In the genomic region with DNA sequence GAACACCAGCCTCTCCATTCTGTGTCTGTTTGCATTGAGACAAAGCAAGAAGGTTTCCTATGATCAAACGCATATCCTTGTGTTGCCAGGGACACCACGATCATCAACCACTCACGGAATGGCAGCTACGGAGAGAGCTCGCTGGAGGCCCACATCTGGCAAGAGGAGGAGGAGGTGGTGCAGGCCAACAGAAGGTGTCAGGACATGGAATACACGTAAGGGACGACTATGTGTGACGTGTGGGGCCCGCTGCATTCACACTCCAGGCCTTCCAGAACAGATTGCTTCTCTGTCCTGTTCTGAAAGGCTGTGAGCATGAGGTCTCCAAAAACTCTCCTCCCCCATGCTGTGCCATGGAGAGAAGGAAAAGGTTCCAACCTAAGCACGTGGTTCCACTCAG, we compare ENCODE assay signal across 26 cellular contexts.
"Had no signal": no experiment of that assay in that cellular context is flagged by ENCODE, and none has a peak within 500 bp of the region (broad histone marks: within the 10 kb centered on the region; RNA-seq: fewer than 3 reads in every experiment).

No MANE protein-coding gene starts in this region.

- H3K4me1 ChIP-seq: ascending aorta had no signal

- H3K4me2 ChIP-seq: KMS-11 had no signal

- H3K27ac ChIP-seq: ascending aorta, KMS-11, SK-N-MC, VCaP had no signal

- H3K4me3 ChIP-seq: ascending aorta, SK-N-MC had no signal

- H3K27me3 Mint-ChIP-seq: activated CD4-positive, alpha-beta T cell treated with anti-CD3 and anti-CD28 coated beads, Interleukin-2, amount 10 ng/mL, durations not matched to agents 7 days and 5 days; activated naive CD8-positive, alpha-beta T cell treated with anti-CD3 and anti-CD28 coated beads, Interleukin-2, amount 50 U/mL, for 24 hours had no signal

- H3K36me3 Mint-ChIP-seq: activated CD4-positive, alpha-beta memory T cell treated with anti-CD3 and anti-CD28 coated beads for 36 hours; activated naive CD4-positive, alpha-beta T cell treated with anti-CD3 and anti-CD28 coated beads, Interleukin-2, amount 50 U/mL, for 72 hours; T-cell had no signal

- H3K27ac Mint-ChIP-seq: activated CD4-positive, alpha-beta memory T cell treated with anti-CD3 and anti-CD28 coated beads for 36 hours; activated CD4-positive, alpha-beta T cell treated with anti-CD3 and anti-CD28 coated beads, Interleukin-2, amount 10 ng/mL, durations not matched to agents 7 days and 5 days; activated naive CD4-positive, alpha-beta T cell treated with anti-CD3 and anti-CD28 coated beads, Interleukin-2, amount 50 U/mL, for 72 hours; activated naive CD8-positive, alpha-beta T cell treated with anti-CD3 and anti-CD28 coated beads, Interleukin-2, amount 50 U/mL, for 24 hours; T-cell had no signal

- DNase-seq: activated CD4-positive, alpha-beta memory T cell treated with anti-CD3 and anti-CD28 coated beads for 36 hours; activated CD4-positive, alpha-beta T cell treated with anti-CD3 and anti-CD28 coated beads, Interleukin-2, amount 10 ng/mL, durations not matched to agents 7 days and 5 days; activated CD4-positive, CD25-positive, alpha-beta regulatory T cell; activated CD8-positive, alpha-beta memory T cell treated with anti-CD3 and anti-CD28 coated beads for 24 hours; activated effector memory CD4-positive, alpha-beta T cell treated with anti-CD3 and anti-CD28 coated beads, Interleukin-2, amount 50 U/mL, for 16 hours; activated naive CD4-positive, alpha-beta T cell treated with Interleukin-2 at 50 U/mL for 16 hours; activated naive CD8-positive, alpha-beta T cell treated with anti-CD3 and anti-CD28 coated beads, Interleukin-2, amount 50 U/mL, for 24 hours; activated T-cell treated with anti-CD3 and anti-CD28 coated beads, Interleukin-2, amount 50 U/mL, for 4 hours; amniotic stem cell; MV-4-11; NCI-H1092 treated with DMSO at 0.1 percent for 48 hours; NCI-H1417 treated with DMSO at 0.1 percent for 48 hours; NCI-H1694; NCI-H2029; NCI-H2107; NCI-H345; NCI-H510A; NCI-H526 treated with DMSO at 0.1 percent for 48 hours; NCI-H82; T-cell had no signal

- H3K27me3 ChIP-seq: ascending aorta had no signal

- H3K9ac ChIP-seq: KMS-11 had no signal

- ATAC-seq: activated naive CD4-positive, alpha-beta T cell treated with anti-CD3 and anti-CD28 coated beads, Interleukin-2, amount 50 U/mL, for 72 hours; activated naive CD8-positive, alpha-beta T cell treated with anti-CD3 and anti-CD28 coated beads, Interleukin-2, amount 50 U/mL, for 24 hours; activated T-cell treated with anti-CD3 and anti-CD28 coated beads, Interleukin-2, amount 50 U/mL, for 4 hours; T-cell had no signal

- H3K9me3 ChIP-seq: ascending aorta had no signal

- H3K9me3 Mint-ChIP-seq: activated CD4-positive, alpha-beta memory T cell treated with anti-CD3 and anti-CD28 coated beads for 36 hours; activated CD4-positive, alpha-beta T cell treated with anti-CD3 and anti-CD28 coated beads, Interleukin-2, amount 10 ng/mL, durations not matched to agents 7 days and 5 days; activated naive CD4-positive, alpha-beta T cell treated with anti-CD3 and anti-CD28 coated beads, Interleukin-2, amount 50 U/mL, for 72 hours; activated naive CD8-positive, alpha-beta T cell treated with anti-CD3 and anti-CD28 coated beads, Interleukin-2, amount 50 U/mL, for 24 hours; activated T-cell treated with anti-CD3 and anti-CD28 coated beads, Interleukin-2, amount 50 U/mL, for 4 hours; brain; T-cell had no signal

- H3K4me1 Mint-ChIP-seq: activated naive CD8-positive, alpha-beta T cell treated with anti-CD3 and anti-CD28 coated beads, Interleukin-2, amount 50 U/mL, for 24 hours; brain; T-cell had no signal

- H3K4me3 Mint-ChIP-seq: activated CD4-positive, alpha-beta memory T cell treated with anti-CD3 and anti-CD28 coated beads for 36 hours; activated CD4-positive, alpha-beta T cell treated with anti-CD3 and anti-CD28 coated beads, Interleukin-2, amount 10 ng/mL, durations not matched to agents 7 days and 5 days; activated naive CD8-positive, alpha-beta T cell treated with anti-CD3 and anti-CD28 coated beads, Interleukin-2, amount 50 U/mL, for 24 hours; activated T-cell treated with anti-CD3 and anti-CD28 coated beads, Interleukin-2, amount 50 U/mL, for 4 hours; brain; T-cell had no signal
